ENCODE assay signal across 17 cellular contexts in the genomic region with DNA sequence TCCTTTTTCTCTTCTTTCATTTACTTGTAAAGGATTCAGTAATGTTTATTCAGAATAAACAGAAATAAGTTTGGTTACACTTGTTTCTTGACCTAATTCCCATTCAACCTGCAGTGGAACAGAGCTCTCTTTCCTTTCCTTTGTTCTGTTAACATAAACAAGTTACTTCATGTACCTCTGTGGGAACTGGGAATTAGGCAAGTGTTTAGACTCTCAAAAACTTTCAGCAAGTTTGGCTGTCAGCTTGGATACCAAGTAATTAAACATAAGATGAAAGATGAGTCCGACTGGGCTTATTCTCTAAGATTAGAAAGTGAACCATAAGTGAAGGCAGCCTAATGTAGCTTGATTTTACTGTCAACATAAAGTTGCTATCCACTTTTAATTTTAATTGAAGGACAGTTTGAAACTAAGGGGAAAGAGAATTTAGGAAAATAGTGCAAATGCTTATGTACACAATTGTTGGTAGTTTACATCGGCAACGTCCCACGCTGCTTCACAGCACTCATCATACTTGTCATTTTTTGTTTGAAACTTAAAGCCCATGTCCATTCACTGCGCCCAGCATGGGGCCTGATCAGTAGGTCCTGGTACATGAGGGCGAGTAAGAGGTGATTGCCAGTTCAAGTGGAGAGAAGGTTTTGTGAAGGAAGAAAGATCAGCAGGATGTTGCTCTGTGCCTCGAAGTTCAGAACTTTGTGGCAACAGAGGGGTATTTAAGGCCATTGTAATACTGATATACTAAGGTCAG.
DNase-seq lines count a peak whose midpoint lies in the region; ATAC-seq and TF ChIP-seq lines count a peak whose summit lies in the region.
"Had no signal": no experiment of that assay in that cellular context is flagged by ENCODE, and none has a peak within 500 bp of the region (broad histone marks: within the 10 kb centered on the region; RNA-seq: fewer than 3 reads in every experiment).

No MANE protein-coding gene starts in this region.

- intact Hi-C loops in activated B cell treated with CpG ODN at 0.5 μM for 24 hours (cut with micrococcal nuclease) = no loop called here

- POLR2A ChIA-PET in activated B cell treated with CpG ODN at 0.5 μM for 24 hours (lab: Charles Lee) = no interaction called here

- no peak for ATAC-seq in activated B cell treated with CpG ODN at 0.5 μM for 24 hours (ENCODE audit: low read depth)
- ATAC-seq in GM19035 (IDR thresholded peaks at IDR 0.05; ENCODE audit: unreplicated experiment) = no peak
- ATAC-seq: CD8-positive, alpha-beta T cell; naive thymus-derived CD4-positive, alpha-beta T cell had no signal

- H3K4me1 Mint-ChIP-seq in activated B cell treated with CpG ODN at 0.5 μM for 24 hours = peaks cover 59% of the 10 kb centered on the region
- peaks cover 49% of the 10 kb centered on the region for H3K4me1 Mint-ChIP-seq in endothelial cell (ENCODE audit: unreplicated experiment)
- peaks cover 52% of the 10 kb centered on the region for H3K4me1 Mint-ChIP-seq in mesothelial cell of epicardium
- H3K4me1 Mint-ChIP-seq in type B pancreatic cell (ENCODE audit: unreplicated experiment) = peaks cover 44% of the 10 kb centered on the region
- H3K4me1 Mint-ChIP-seq: naive thymus-derived CD4-positive, alpha-beta T cell had no signal

- peaks cover 62% of the 10 kb centered on the region for H3K36me3 Mint-ChIP-seq in activated B cell treated with CpG ODN at 0.5 μM for 24 hours (ENCODE audit: low read depth)
- peaks cover 13% of the 10 kb centered on the region for H3K36me3 Mint-ChIP-seq in endothelial cell (ENCODE audit: low read depth, unreplicated experiment)
- H3K36me3 Mint-ChIP-seq in mesothelial cell of epicardium = no peaks in the 10 kb centered on the region
- no peaks in the 10 kb centered on the region for H3K36me3 Mint-ChIP-seq in type B pancreatic cell
- H3K36me3 Mint-ChIP-seq: CD8-positive, alpha-beta T cell; naive thymus-derived CD4-positive, alpha-beta T cell had no signal

- H3K9me3 Mint-ChIP-seq in activated B cell treated with CpG ODN at 0.5 μM for 24 hours (no peaks in the 10 kb centered on the region), endothelial cell (ENCODE audit: unreplicated experiment) (no peaks in the 10 kb centered on the region), mesothelial cell of epicardium (no peaks in the 10 kb centered on the region), type B pancreatic cell (peaks cover 4% of the 10 kb centered on the region)
- H3K9me3 Mint-ChIP-seq: activated T-cell treated with anti-CD3 and anti-CD28 coated beads, Interleukin-2, amount 50 U/mL, for 24 hours; CD8-positive, alpha-beta T cell; naive thymus-derived CD4-positive, alpha-beta T cell had no signal

- no peak for TF ChIP-seq CTCF in activated B cell treated with CpG ODN at 0.5 μM for 24 hours (IDR thresholded peaks at IDR 0.05)
- TF ChIP-seq CTCF in endothelial cell (IDR thresholded peaks at IDR 0.05; ENCODE audit: unreplicated experiment) = no peak
- no peak for TF ChIP-seq CTCF in mesothelial cell of epicardium (IDR thresholded peaks at IDR 0.05; ENCODE audit: unreplicated experiment)
- TF ChIP-seq CTCF in type B pancreatic cell (conservative IDR thresholded peaks at IDR 0.05) = no peak

- DNase-seq in activated B cell treated with CpG ODN at 0.5 μM for 24 hours = no peak
- no peak for DNase-seq in endothelial cell (ENCODE audit: low spot score)
- no peak for DNase-seq in mesothelial cell of epicardium (ENCODE audit: low spot score in 2 of 2, unreplicated experiment in 2 of 2)
- no peak for DNase-seq in type B pancreatic cell (ENCODE audit: extremely low spot score, unreplicated experiment)
- no peak for DNase-seq in NCI-H1436 (lab: John Stamatoyannopoulos, UW)
- no peak for DNase-seq in NCI-H748 (lab: John Stamatoyannopoulos, UW; ENCODE audit: unreplicated experiment)
- DNase-seq: activated CD4-positive, CD25-positive, alpha-beta regulatory T cell treated with anti-CD3 and anti-CD28 coated beads, Interleukin-2, amount 50 U/mL, for 72 hours; activated naive CD4-positive, alpha-beta T cell treated with anti-CD3 and anti-CD28 coated beads, Interleukin-2, amount 50 U/mL, for 16 hours; activated T-cell treated with anti-CD3 and anti-CD28 coated beads, Interleukin-2, amount 50 U/mL, for 24 hours; CD8-positive, alpha-beta T cell; naive thymus-derived CD4-positive, alpha-beta T cell; NCI-H1105; NCI-H2171 treated with DMSO at 0.1 percent for 48 hours; NCI-H526 treated with DMSO at 0.1 percent for 48 hours; sigmoid colon; T1000 had no signal

- no peak overlapping the region for H3K4me3 Mint-ChIP-seq in activated B cell treated with CpG ODN at 0.5 μM for 24 hours
- H3K4me3 Mint-ChIP-seq in endothelial cell (ENCODE audit: unreplicated experiment) = no peak overlapping the region
- H3K4me3 Mint-ChIP-seq in mesothelial cell of epicardium = no peak overlapping the region
- peak overlapping the region; percentile 4 for H3K4me3 Mint-ChIP-seq in type B pancreatic cell
- H3K4me3 Mint-ChIP-seq: activated T-cell treated with anti-CD3 and anti-CD28 coated beads, Interleukin-2, amount 50 U/mL, for 24 hours; CD8-positive, alpha-beta T cell; naive thymus-derived CD4-positive, alpha-beta T cell had no signal

- H3K27me3 Mint-ChIP-seq in activated B cell treated with CpG ODN at 0.5 μM for 24 hours = no peaks in the 10 kb centered on the region
- peaks cover 7% of the 10 kb centered on the region for H3K27me3 Mint-ChIP-seq in endothelial cell (ENCODE audit: unreplicated experiment)
- no peaks in the 10 kb centered on the region for H3K27me3 Mint-ChIP-seq in mesothelial cell of epicardium (ENCODE audit: low read depth)
- H3K27me3 Mint-ChIP-seq in type B pancreatic cell = no peaks in the 10 kb centered on the region
- H3K27me3 Mint-ChIP-seq: activated T-cell treated with anti-CD3 and anti-CD28 coated beads, Interleukin-2, amount 50 U/mL, for 24 hours had no signal

- CTCF ChIA-PET in activated B cell treated with CpG ODN at 0.5 μM for 24 hours (lab: Charles Lee) = no interaction called here

- peak overlapping the region; percentile 30 for H3K27ac Mint-ChIP-seq in activated B cell treated with CpG ODN at 0.5 μM for 24 hours
- H3K27ac Mint-ChIP-seq in endothelial cell (ENCODE audit: unreplicated experiment) = peak overlapping the region; percentile 85
- H3K27ac Mint-ChIP-seq in mesothelial cell of epicardium = peak overlapping the region; percentile 83
- H3K27ac Mint-ChIP-seq in type B pancreatic cell = peak overlapping the region; percentile 63
- H3K27ac Mint-ChIP-seq: activated T-cell treated with anti-CD3 and anti-CD28 coated beads, Interleukin-2, amount 50 U/mL, for 24 hours; CD8-positive, alpha-beta T cell; naive thymus-derived CD4-positive, alpha-beta T cell had no signal

Comparison
In these comparisons a context has a peak if more than half of its experiments do, and no peak if none do; other contexts are left out.
1. H3K27ac Mint-ChIP-seq: peak in every context shown above with its lines; median percentile 85 in endothelial cell; 83 in mesothelial cell of epicardium; 63 in type B pancreatic cell; 30 in activated B cell treated with CpG ODN at 0.5 μM for 24 hours.